ENCODE assay signal across 8 cellular contexts in genomic region chr22:16917144-16918003, GRCh38.
A peak's percentile ranks its signal among the peaks of the same experiment; 100 is the strongest.
DNase-seq lines count a peak whose midpoint lies in the region; ATAC-seq and TF ChIP-seq lines count a peak whose summit lies in the region.

No MANE protein-coding gene starts in this region.

- peak; percentile 58 for TF ChIP-seq RAD21 in Ishikawa (IDR thresholded peaks at IDR 0.05; ENCODE audit: low read depth)

- no peaks in the 10 kb centered on the region for H3K27me3 ChIP-seq in prostate gland (replicated peaks; ENCODE audit: insufficient read depth)
- H3K27me3 ChIP-seq in vagina, result no peaks in the 10 kb centered on the region

- H3K27ac ChIP-seq in prostate gland (no peak overlapping the region), vagina (no peak overlapping the region)

- TF ChIP-seq CTCF in prostate gland (IDR thresholded peaks at IDR 0.05) (peak; percentile 28 to 61 (median 52)), vagina (IDR thresholded peaks at IDR 0.05) (peak; percentile 24 to 42 (median 41))

- intact Hi-C loops in Right ventricle myocardium superior (cut with DNase I) (no loop called here), prostate gland (cut with DNase I) (loop anchor here (10.0 kb wide), 1 partner anchor 137 kb away; no protein-coding TSS in a partner anchor), vagina (cut with DNase I) (no loop called here)

- DNase-seq in GM03348 (ENCODE audit: low spot score) (peak; percentile 76), RKO (ENCODE audit: low spot score) (peak; percentile 57), Right ventricle myocardium superior (peak; percentile 77), prostate gland (ENCODE audit: low spot score) (peak; percentile 57), vagina (ENCODE audit: extremely low spot score in 2 of 2) (no peak)
- peak; percentile 8 to 18 (median 11) for DNase-seq in activated naive CD4-positive, alpha-beta T cell (lab: John Stamatoyannopoulos, UW)

- H3K36me3 ChIP-seq in prostate gland (no peaks in the 10 kb centered on the region), vagina (no peaks in the 10 kb centered on the region)

- H3K4me1 ChIP-seq in prostate gland (replicated peaks) (no peaks in the 10 kb centered on the region), vagina (no peaks in the 10 kb centered on the region)

- TF ChIP-seq POLR2A in prostate gland (IDR thresholded peaks at IDR 0.05) (no peak), vagina (IDR thresholded peaks at IDR 0.05) (no peak)

- ATAC-seq in Right ventricle myocardium superior (ENCODE audit: poor library complexity) (peak; percentile 74), GM18909 (IDR thresholded peaks at IDR 0.05; ENCODE audit: poor library complexity, unreplicated experiment) (no peak)

- no peak for TF ChIP-seq EP300 in Ishikawa (IDR thresholded peaks at IDR 0.05; ENCODE audit: borderline replicate concordance)

- no peak overlapping the region for H3K4me3 ChIP-seq in prostate gland
- no peak overlapping the region for H3K4me3 ChIP-seq in vagina

- no peaks in the 10 kb centered on the region for H3K9me3 ChIP-seq in prostate gland
- H3K9me3 ChIP-seq in vagina, result no peaks in the 10 kb centered on the region

- 16% methylated on average over 16 of the region's 16 CpGs for WGBS in prostate gland

TF ChIP-seq in Ishikawa, 13 proteins besides CTCF, POLR2A, EP300 and RAD21:
- no peak for TF ChIP-seq CEBPB (IDR thresholded peaks at IDR 0.05)
TF ChIP-seq in Ishikawa: peak in this region for 0.

Comparison
In these comparisons a context has a peak if more than half of its experiments do, and no peak if none do; other contexts are left out.
1. DNase-seq: peak in GM03348 (single experiment), RKO (single experiment), activated naive CD4-positive, alpha-beta T cell (4 of 4), Right ventricle myocardium superior (single experiment) and prostate gland (single experiment); none in vagina (0 of 2).